8 cellular contexts compared by ENCODE assay signal in genomic region chr2:111698743-111699554, GRCh38.
DNase-seq lines count a peak whose midpoint lies in the region; ATAC-seq, FAIRE-seq and TF ChIP-seq lines count a peak whose summit lies in the region.

No MANE protein-coding gene starts in this region.

- H3K36me3 ChIP-seq in adipocyte (ENCODE audit: control insufficient read depth, insufficient read depth, low read length, severe bottlenecking): no peaks in the 10 kb centered on the region
- no peaks in the 10 kb centered on the region for H3K36me3 ChIP-seq in small intestine (ENCODE audit: control insufficient read depth in 2 of 2, insufficient read depth in 2 of 2, low read length in 2 of 2)

- H3K9me3 ChIP-seq in adipocyte (ENCODE audit: control insufficient read depth, low read length) (peaks cover under 1% of the 10 kb centered on the region), right cardiac atrium (ENCODE audit: control insufficient read depth, low read length) (no peaks in the 10 kb centered on the region), small intestine (ENCODE audit: control insufficient read depth, low read depth) (no peaks in the 10 kb centered on the region)

- FAIRE-seq in small intestine (lab: Jason Lieb, UNC): no peak

- ATAC-seq in SK-N-SH treated with all-trans-retinoic acid at 6 μM for 48 hours (peak; percentile 97), right cardiac atrium (peak; percentile 90 to 93), GM19467 (IDR thresholded peaks at IDR 0.05; ENCODE audit: unreplicated experiment) (no peak), GM18861 (IDR thresholded peaks at IDR 0.05; ENCODE audit: unreplicated experiment) (no peak)

- DNase-seq in GDM1 (lab: John Stamatoyannopoulos, UW): peak; percentile 84
- peak; percentile 37 for DNase-seq in LNCaP clone FGC (ENCODE audit: low read depth)
- DNase-seq in adipocyte (ENCODE audit: low read depth): peak; percentile 97
- peak; percentile 65 to 72 (median 68) for DNase-seq in right cardiac atrium
- DNase-seq in small intestine: peak; percentile 98

- H3K27me3 ChIP-seq in adipocyte (replicated peaks; ENCODE audit: control insufficient read depth, insufficient read depth, low read length): peaks cover 3% of the 10 kb centered on the region
- H3K27me3 ChIP-seq in right cardiac atrium (ENCODE audit: control insufficient read depth, insufficient read depth): no peaks in the 10 kb centered on the region
- H3K27me3 ChIP-seq in small intestine (ENCODE audit: control insufficient read depth in 2 of 2, insufficient read depth in 2 of 2, low read length in 2 of 2): no peaks in the 10 kb centered on the region

- peak overlapping the region; percentile 6 for H3K27ac ChIP-seq in right cardiac atrium (ENCODE audit: low read length)
- H3K27ac ChIP-seq in small intestine (ENCODE audit: low read depth in 1 of 2, low read length in 1 of 2): peak overlapping the region; percentile 80 to 95

- no peak overlapping the region for H3K9ac ChIP-seq in adipocyte (ENCODE audit: low read length)

- intact Hi-C loops in right cardiac atrium (cut with DNase I): no loop called here

- H3K4me3 ChIP-seq in LNCaP clone FGC (ENCODE audit: low read depth, low read length): no peak overlapping the region
- peak overlapping the region; percentile 43 for H3K4me3 ChIP-seq in adipocyte (ENCODE audit: low read length)
- no peak overlapping the region for H3K4me3 ChIP-seq in right cardiac atrium (ENCODE audit: low read length)
- no peak overlapping the region for H3K4me3 ChIP-seq in small intestine (ENCODE audit: low read depth in 1 of 2, low read length in 2 of 2)

- peak; percentile 50 for TF ChIP-seq CTCF in LNCaP clone FGC (IDR thresholded peaks at IDR 0.05; ENCODE audit: control insufficient read depth, extremely low read depth, insufficient read depth)

- WGBS in right cardiac atrium: 56% methylated on average over 13 of the region's 13 CpGs
- 6 to 30% (median 10%) methylated on average over 13 of the region's 13 CpGs for WGBS in small intestine, 3 donors

- H3K4me1 ChIP-seq in adipocyte (ENCODE audit: control insufficient read depth, insufficient read depth, low read length) (peaks cover 19% of the 10 kb centered on the region), right cardiac atrium (ENCODE audit: control insufficient read depth, insufficient read depth, low read length) (peaks cover 2% of the 10 kb centered on the region), small intestine (ENCODE audit: control insufficient read depth in 2 of 2, insufficient read depth in 1 of 2, low read depth in 1 of 2, low read length in 1 of 2) (peaks cover 2 to 10% of the 10 kb centered on the region in 2 donors)

TF ChIP-seq in SK-N-SH treated with all-trans-retinoic acid at 6 μM for 48 hours, 23 proteins besides CTCF, POLR2A, EP300 and RAD21:
- peak; percentile 40; the same call in 1 of the 2 replicates for TF ChIP-seq ISL1 (CRISPR knock-in tag; IDR thresholded peaks at IDR 0.05)
- TF ChIP-seq GLIS3 (CRISPR knock-in tag; IDR thresholded peaks at IDR 0.05): no peak
- TF ChIP-seq TOX (CRISPR knock-in tag; IDR thresholded peaks at IDR 0.05; ENCODE audit: borderline replicate concordance): peak; percentile 86; the same call in 1 of the 2 replicates
- TF ChIP-seq TSHZ2 (CRISPR knock-in tag; IDR thresholded peaks at IDR 0.05): no peak
- peak; percentile 55; the same call in 1 of the 2 replicates for TF ChIP-seq ZFP3 (CRISPR knock-in tag; IDR thresholded peaks at IDR 0.05)
- TF ChIP-seq CSDC2 (CRISPR knock-in tag; IDR thresholded peaks at IDR 0.05): peak; percentile 73; the same call in 1 of the 2 replicates

Comparison
In these comparisons a context has a peak if more than half of its experiments do, and no peak if none do; other contexts are left out.
1. DNase-seq: peak in every context shown above with its lines; median percentile 98 in small intestine; 97 in adipocyte; 84 in GDM1; 68 in right cardiac atrium; 37 in LNCaP clone FGC.
2. ATAC-seq: peak in SK-N-SH treated with all-trans-retinoic acid at 6 μM for 48 hours (single experiment) and right cardiac atrium (2 of 2); none in GM19467 (single experiment) and GM18861 (single experiment).